ENCODE assay signal across 16 cellular contexts in genomic region chr10:83127942-83128575, GRCh38.
A peak's percentile ranks its signal among the peaks of the same experiment; 100 is the strongest.
DNase-seq lines count a peak whose midpoint lies in the region; ATAC-seq and TF ChIP-seq lines count a peak whose summit lies in the region.
"Had no signal": no experiment of that assay in that cellular context is flagged by ENCODE, and none has a peak within 500 bp of the region (broad histone marks: within the 10 kb centered on the region; RNA-seq: fewer than 3 reads in every experiment).

No MANE protein-coding gene starts in this region.

- H3K27me3 ChIP-seq in foreskin keratinocyte = no peaks in the 10 kb centered on the region
- H3K27me3 ChIP-seq: SJSA1 had no signal

- ATAC-seq in foreskin keratinocyte (peak; percentile 94), HG03460 (IDR thresholded peaks at IDR 0.05; ENCODE audit: unreplicated experiment) (no peak), HG02763 (IDR thresholded peaks at IDR 0.05; ENCODE audit: unreplicated experiment) (no peak), GM19035 (IDR thresholded peaks at IDR 0.05; ENCODE audit: unreplicated experiment) (no peak)
- ATAC-seq: Panc1 had no signal

- DNase-seq in DMS 273 treated with DMSO at 0.1 percent for 48 hours (lab: John Stamatoyannopoulos, UW) = peak; percentile 9
- DNase-seq in RPMI7951 (ENCODE audit: low read depth) = peak; percentile 48
- DNase-seq in astrocyte of the hippocampus (ENCODE audit: low read depth, low spot score) = peak; percentile 76
- DNase-seq in foreskin keratinocyte = peak; percentile 78 to 87
- DNase-seq in AG08395 (ENCODE audit: low spot score) = no peak
- DNase-seq: AML-193; CD4-positive, CD25-positive, alpha-beta regulatory T cell; DMS79 treated with DMSO at 0.1 percent for 48 hours; NCI-H1930; NCI-H2171 treated with DMSO at 0.1 percent for 48 hours; NCI-H82 had no signal

- peaks cover 10% of the 10 kb centered on the region for H3K4me1 ChIP-seq in foreskin keratinocyte
- H3K4me1 ChIP-seq: SJSA1 had no signal

- peak overlapping the region; percentile 58 for H3K27ac ChIP-seq in foreskin keratinocyte
- H3K27ac ChIP-seq: SJSA1 had no signal

- TF ChIP-seq CTCF in foreskin keratinocyte (conservative IDR thresholded peaks at IDR 0.05) = no peak
